In the genomic region with DNA sequence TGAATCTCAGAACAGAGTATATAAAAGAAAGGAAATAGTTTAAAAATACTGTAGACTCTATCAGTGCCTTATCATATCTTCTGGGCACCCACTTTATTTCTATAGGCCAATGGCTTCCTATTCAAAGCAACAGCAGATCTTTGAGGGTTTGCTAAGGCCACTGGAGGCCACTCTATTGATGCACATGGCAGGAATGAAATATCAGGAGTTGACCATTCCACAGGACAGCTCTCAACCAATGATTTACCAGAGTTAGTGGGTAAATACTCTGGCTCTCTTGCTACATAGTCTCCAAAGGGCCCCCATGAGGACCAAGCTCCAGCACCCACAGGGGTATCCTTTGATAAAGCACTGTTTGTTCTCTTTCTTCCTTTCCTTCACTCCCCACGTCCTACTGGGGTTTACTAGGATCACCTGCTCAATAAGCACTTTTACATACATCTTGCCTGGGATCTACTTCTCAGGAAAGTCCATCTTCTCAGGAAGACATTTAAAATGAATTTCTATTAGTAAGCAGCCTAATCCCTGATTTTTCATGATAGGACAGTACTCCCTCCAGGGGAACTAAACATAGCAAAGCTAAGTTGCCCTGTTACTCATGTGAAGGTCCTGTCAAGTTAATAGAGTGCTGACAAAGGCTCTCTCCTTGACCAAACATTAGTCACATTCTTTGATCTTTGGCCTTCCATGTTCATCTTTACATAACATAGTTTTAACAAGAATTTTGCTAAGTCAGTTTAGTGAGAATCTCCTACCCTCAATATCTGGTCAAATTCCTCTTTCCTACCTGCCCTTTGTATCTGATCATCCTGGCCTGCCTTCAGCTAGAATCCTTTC, we compare ENCODE assay signal across 17 cellular contexts.
DNase-seq lines count a peak whose midpoint lies in the region; ATAC-seq, FAIRE-seq and TF ChIP-seq lines count a peak whose summit lies in the region.
"Had no signal": no experiment of that assay in that cellular context is flagged by ENCODE, and none has a peak within 500 bp of the region (broad histone marks: within the 10 kb centered on the region; RNA-seq: fewer than 3 reads in every experiment).

No MANE protein-coding gene starts in this region.

- H3K9me3 Mint-ChIP-seq in MCF 10A (ENCODE audit: unreplicated experiment): no peaks in the 10 kb centered on the region
- H3K9me3 Mint-ChIP-seq in activated T-helper 17 cell treated with anti-CD3 and anti-CD28 coated beads, Interleukin-2, amount 50 U/mL, for 72 hours: peaks cover 9% of the 10 kb centered on the region

- H3K27ac Mint-ChIP-seq in MCF 10A (ENCODE audit: low read depth, unreplicated experiment): no peak overlapping the region
- H3K27ac Mint-ChIP-seq in activated T-helper 17 cell treated with anti-CD3 and anti-CD28 coated beads, Interleukin-2, amount 50 U/mL, for 72 hours: no peak overlapping the region
- H3K27ac Mint-ChIP-seq: CD4-positive, alpha-beta memory T cell; H9 had no signal

- 0% methylated on average over 1 of the region's 1 CpG for WGBS in mammary epithelial cell (ENCODE audit: low coverage, missing lambda C conversion rate)

- ATAC-seq in activated T-helper 17 cell treated with anti-CD3 and anti-CD28 coated beads, Interleukin-2, amount 50 U/mL, for 72 hours (replicated peaks): no peak
- ATAC-seq: GM12878 had no signal

- H3K36me3 Mint-ChIP-seq in MCF 10A (ENCODE audit: insufficient read depth, unreplicated experiment): no peaks in the 10 kb centered on the region
- no peaks in the 10 kb centered on the region for H3K36me3 Mint-ChIP-seq in activated T-helper 17 cell treated with anti-CD3 and anti-CD28 coated beads, Interleukin-2, amount 50 U/mL, for 72 hours (ENCODE audit: low read depth)
- H3K36me3 Mint-ChIP-seq: CD14-positive monocyte; CD4-positive, alpha-beta memory T cell had no signal

- H3K36me3 ChIP-seq in mammary epithelial cell (ENCODE audit: insufficient read depth, low read length) (no peaks in the 10 kb centered on the region), bronchial epithelial cell (ENCODE audit: control insufficient read depth, insufficient read depth, low read length) (no peaks in the 10 kb centered on the region)
- H3K36me3 ChIP-seq: BLaER1 had no signal

- no peaks in the 10 kb centered on the region for H3K9me3 ChIP-seq in mammary epithelial cell (replicated peaks; ENCODE audit: insufficient read depth, low read length)
- H3K9me3 ChIP-seq: BLaER1 had no signal

- no peaks in the 10 kb centered on the region for H3K4me1 Mint-ChIP-seq in MCF 10A (ENCODE audit: insufficient read depth, unreplicated experiment)
- H3K4me1 Mint-ChIP-seq in activated T-helper 17 cell treated with anti-CD3 and anti-CD28 coated beads, Interleukin-2, amount 50 U/mL, for 72 hours: no peaks in the 10 kb centered on the region
- H3K4me1 Mint-ChIP-seq: CD14-positive monocyte; CD4-positive, alpha-beta memory T cell; H9 had no signal

- no peak overlapping the region for H3K9ac ChIP-seq in mammary epithelial cell (ENCODE audit: insufficient read depth, low read length)
- H3K9ac ChIP-seq: BLaER1 had no signal

- H3K4me3 Mint-ChIP-seq in MCF 10A (ENCODE audit: unreplicated experiment): no peak overlapping the region
- no peak overlapping the region for H3K4me3 Mint-ChIP-seq in activated T-helper 17 cell treated with anti-CD3 and anti-CD28 coated beads, Interleukin-2, amount 50 U/mL, for 72 hours
- H3K4me3 Mint-ChIP-seq: CD14-positive monocyte; CD4-positive, alpha-beta memory T cell; H9 had no signal

- no TSS peak for BruUV-seq in mammary epithelial cell (replicated peaks; lab: Mats Ljungman, UMichigan)
- BruUV-seq in MCF 10A (replicated peaks; lab: Mats Ljungman, UMichigan): no TSS peak

- dilution Hi-C loops in mammary epithelial cell (cut with HindIII; ENCODE audit: low sequenced_read_pairs): no loop called here

- no peaks in the 10 kb centered on the region for H3K27me3 Mint-ChIP-seq in MCF 10A (ENCODE audit: insufficient read depth, unreplicated experiment)
- H3K27me3 Mint-ChIP-seq in activated T-helper 17 cell treated with anti-CD3 and anti-CD28 coated beads, Interleukin-2, amount 50 U/mL, for 72 hours: no peaks in the 10 kb centered on the region
- H3K27me3 Mint-ChIP-seq: CD4-positive, alpha-beta memory T cell had no signal

- CTCF ChIA-PET in mammary epithelial cell (lab: Charles Lee; ENCODE audit: low non-redundant PET): no interaction called here
- CTCF ChIA-PET in MCF 10A (lab: Yijun Ruan, JAX): interaction anchor here (0.6 kb wide), 2 partner anchors 245 to 316 kb away, joined by 3 to 5 read pairs; no protein-coding TSS in a partner anchor

- peak overlapping the region; percentile 42 for H2AFZ ChIP-seq in mammary epithelial cell (ENCODE audit: low read depth, low read length)

- in situ Hi-C loops in mammary epithelial cell (cut with MboI; ENCODE audit: low sequenced_read_pairs in 2 of 2): no loop called here

- FAIRE-seq in bronchial epithelial cell (lab: Jason Lieb, UNC): no peak
- FAIRE-seq: GM12878 had no signal

- H4K20me1 ChIP-seq in mammary epithelial cell (ENCODE audit: insufficient read depth, low read length): no peaks in the 10 kb centered on the region
- H4K20me1 ChIP-seq: BLaER1 had no signal

- intact Hi-C loops in mammary epithelial cell (cut with micrococcal nuclease) (no loop called here), MCF 10A (cut with micrococcal nuclease) (no loop called here)

- no peak overlapping the region for H3K27ac ChIP-seq in mammary epithelial cell (ENCODE audit: insufficient read depth, low read depth, low read length)
- H3K27ac ChIP-seq: BLaER1 had no signal

- TF ChIP-seq CTCF in mammary epithelial cell (conservative IDR thresholded peaks at IDR 0.05 in 1 of 2, IDR thresholded peaks at IDR 0.05 in 1 of 2; ENCODE audit: extremely low read depth in 1 of 2, insufficient read depth in 1 of 2, low read depth in 1 of 2, low read length in 2 of 2) (no peak), MCF 10A (IDR thresholded peaks at IDR 0.05; ENCODE audit: unreplicated experiment) (no peak), bronchial epithelial cell (IDR thresholded peaks at IDR 0.05; ENCODE audit: insufficient read depth, low read length, severe bottlenecking) (no peak)

- POLR2A ChIA-PET in MCF 10A (lab: Yijun Ruan, JAX): no interaction called here

- H3K4me2 ChIP-seq in mammary epithelial cell (ENCODE audit: insufficient read depth, low read depth, low read length): no peak overlapping the region
- H3K4me2 ChIP-seq: BLaER1 had no signal

- H3K4me1 ChIP-seq in mammary epithelial cell (ENCODE audit: insufficient read depth, low read length): no peaks in the 10 kb centered on the region
- H3K4me1 ChIP-seq: BLaER1 had no signal

- H3K27me3 ChIP-seq in mammary epithelial cell (ENCODE audit: insufficient read depth, low read length): no peaks in the 10 kb centered on the region
- no peaks in the 10 kb centered on the region for H3K27me3 ChIP-seq in bronchial epithelial cell (ENCODE audit: control insufficient read depth, insufficient read depth, low read length)
- H3K27me3 ChIP-seq: BLaER1 had no signal

- DNase-seq in mammary epithelial cell: no peak
- DNase-seq in MCF 10A (ENCODE audit: unreplicated experiment): no peak
- DNase-seq in bronchial epithelial cell (ENCODE audit: low read depth): peak; percentile 55
- peak; percentile 9 for DNase-seq in kidney tubule cell (ENCODE audit: low spot score)
- DNase-seq in NCI-H510A (lab: John Stamatoyannopoulos, UW): no peak
- DNase-seq in NCI-H2029 (lab: John Stamatoyannopoulos, UW): no peak
- DNase-seq: 8988T; CD4-positive, alpha-beta memory T cell; DMS153; DND-41; EL; GOT3; H9 had no signal

- H3K4me3 ChIP-seq in mammary epithelial cell (replicated peaks in 1 of 3; ENCODE audit: insufficient read depth in 1 of 3, low read depth in 2 of 3, low read length in 3 of 3): no peak overlapping the region
- no peak overlapping the region for H3K4me3 ChIP-seq in bronchial epithelial cell (ENCODE audit: low read depth, low read length)
- H3K4me3 ChIP-seq: BLaER1, GM12878 had no signal

- no peaks in the 10 kb centered on the region for H3K79me2 ChIP-seq in mammary epithelial cell (ENCODE audit: insufficient read depth, low read length)

Comparison
In these comparisons a context has a peak if more than half of its experiments do, and no peak if none do; other contexts are left out.
1. DNase-seq: peak in bronchial epithelial cell (single experiment) and kidney tubule cell (single experiment); none in mammary epithelial cell (single experiment), MCF 10A (single experiment), NCI-H510A (single experiment) and NCI-H2029 (single experiment).